ENCODE assay signal across 14 cellular contexts in genomic region chr3:190697901-190698300, GRCh38.
A peak's percentile ranks its signal among the peaks of the same experiment; 100 is the strongest.
DNase-seq lines count a peak whose midpoint lies in the region; ATAC-seq and TF ChIP-seq lines count a peak whose summit lies in the region.
"Had no signal": no experiment of that assay in that cellular context is flagged by ENCODE, and none has a peak within 500 bp of the region (broad histone marks: within the 10 kb centered on the region; RNA-seq: fewer than 3 reads in every experiment).

No MANE protein-coding gene starts in this region.

- H4K20me1 ChIP-seq in smooth muscle cell (ENCODE audit: low read depth): no peaks in the 10 kb centered on the region

- no peak overlapping the region for H3K9ac ChIP-seq in smooth muscle cell (ENCODE audit: low read depth)

- peak overlapping the region; percentile 58 for H3K4me2 ChIP-seq in smooth muscle cell

- WGBS in smooth muscle cell (ENCODE audit: low lambda C conversion rate): 52% methylated on average over 4 of the region's 4 CpGs

- no peaks in the 10 kb centered on the region for H3K9me3 Mint-ChIP-seq in effector memory CD8-positive, alpha-beta T cell
- H3K9me3 Mint-ChIP-seq: activated CD4-positive, alpha-beta memory T cell treated with anti-CD3 and anti-CD28 coated beads for 36 hours; central memory CD8-positive, alpha-beta T cell had no signal

- H3K36me3 Mint-ChIP-seq in effector memory CD8-positive, alpha-beta T cell (ENCODE audit: insufficient read depth): no peaks in the 10 kb centered on the region
- H3K36me3 Mint-ChIP-seq: activated CD4-positive, alpha-beta memory T cell treated with anti-CD3 and anti-CD28 coated beads for 36 hours; natural killer cell treated with Interleukin-12 subunit alpha and Interleukin-12 subunit beta and Interleukin-15 and Interleukin-18, amount 100 ng/mL, for 72 hours had no signal

- no peaks in the 10 kb centered on the region for H3K4me1 Mint-ChIP-seq in effector memory CD8-positive, alpha-beta T cell (ENCODE audit: low read depth in 2 of 2)
- H3K4me1 Mint-ChIP-seq: central memory CD8-positive, alpha-beta T cell had no signal

- DNase-seq in Daoy (ENCODE audit: low read depth) (peak; percentile 48), SK-MEL-5 (ENCODE audit: low read depth, low spot score) (peak; percentile 34), fibroblast of the aortic adventitia (ENCODE audit: low read depth) (peak; percentile 82), smooth muscle cell (lab: John Stamatoyannopoulos, UW; ENCODE audit: unreplicated experiment) (no peak), SJCRH30 (no peak), NAMALWA (ENCODE audit: low spot score) (no peak)
- DNase-seq in effector memory CD8-positive, alpha-beta T cell: no peak
- DNase-seq in stimulated activated CD4-positive, alpha-beta T cell treated with anti-CD3 and anti-CD28 coated beads, Interleukin-4, amount 100 ng/mL, for 4 hours: no peak
- DNase-seq: activated CD4-positive, alpha-beta memory T cell treated with anti-CD3 and anti-CD28 coated beads for 36 hours; gastrocnemius medialis; right lobe of liver; T-helper 17 cell had no signal

- peaks cover 5% of the 10 kb centered on the region for H3K4me1 ChIP-seq in smooth muscle cell (ENCODE audit: low read depth)
- H3K4me1 ChIP-seq in SJCRH30: no peaks in the 10 kb centered on the region; the same call in 1 of the 2 replicates
- H3K4me1 ChIP-seq: gastrocnemius medialis had no signal

- H3K27ac ChIP-seq in smooth muscle cell (ENCODE audit: low read depth) (no peak overlapping the region), SJCRH30 (no peak overlapping the region)
- H3K27ac ChIP-seq: gastrocnemius medialis, right lobe of liver had no signal

- no peaks in the 10 kb centered on the region for H3K9me3 ChIP-seq in smooth muscle cell (replicated peaks; ENCODE audit: low read depth)
- no peaks in the 10 kb centered on the region for H3K9me3 ChIP-seq in SJCRH30 (replicated peaks)
- H3K9me3 ChIP-seq: gastrocnemius medialis, right lobe of liver had no signal

- in situ Hi-C loops in SK-MEL-5 (cut with HindIII; ENCODE audit: low pct_unique_long_range_greater_than_20kb, low sequenced_read_pairs): no loop called here

- no peaks in the 10 kb centered on the region for H3F3A ChIP-seq in smooth muscle cell (ENCODE audit: low read depth)

- no peak overlapping the region for H3K4me3 Mint-ChIP-seq in effector memory CD8-positive, alpha-beta T cell
- H3K4me3 Mint-ChIP-seq: activated CD4-positive, alpha-beta memory T cell treated with anti-CD3 and anti-CD28 coated beads for 36 hours; central memory CD8-positive, alpha-beta T cell; natural killer cell treated with Interleukin-12 subunit alpha and Interleukin-12 subunit beta and Interleukin-15 and Interleukin-18, amount 100 ng/mL, for 72 hours; T-helper 17 cell had no signal

- H3K27ac Mint-ChIP-seq in effector memory CD8-positive, alpha-beta T cell: no peak overlapping the region
- H3K27ac Mint-ChIP-seq: activated CD4-positive, alpha-beta memory T cell treated with anti-CD3 and anti-CD28 coated beads for 36 hours; natural killer cell treated with Interleukin-12 subunit alpha and Interleukin-12 subunit beta and Interleukin-15 and Interleukin-18, amount 100 ng/mL, for 72 hours; T-helper 17 cell had no signal

- peak overlapping the region; percentile 13 for H2AFZ ChIP-seq in smooth muscle cell (ENCODE audit: low read depth)

- H3K27me3 ChIP-seq in smooth muscle cell (ENCODE audit: low read depth) (no peaks in the 10 kb centered on the region), SJCRH30 (no peaks in the 10 kb centered on the region)
- H3K27me3 ChIP-seq: gastrocnemius medialis, right lobe of liver had no signal

- H3K4me3 ChIP-seq in fibroblast of the aortic adventitia (ENCODE audit: low read depth, low read length) (peak overlapping the region; percentile 32), smooth muscle cell (no peak overlapping the region), SJCRH30 (no peak overlapping the region)
- H3K4me3 ChIP-seq: gastrocnemius medialis, right lobe of liver had no signal

- no peaks in the 10 kb centered on the region for H3K79me2 ChIP-seq in smooth muscle cell (ENCODE audit: low read depth)

- no peak for TF ChIP-seq CTCF in fibroblast of the aortic adventitia (IDR thresholded peaks at IDR 0.05; ENCODE audit: insufficient read depth, low read length)
- TF ChIP-seq CTCF in smooth muscle cell (IDR thresholded peaks at IDR 0.05; ENCODE audit: borderline replicate concordance, insufficient read depth, poor library complexity, severe bottlenecking): no peak

- peaks cover 0 to 7% of the 10 kb centered on the region in 2 donors for H3K27me3 Mint-ChIP-seq in effector memory CD8-positive, alpha-beta T cell

- ATAC-seq in effector memory CD8-positive, alpha-beta T cell (replicated peaks): no peak
- ATAC-seq: natural killer cell treated with Interleukin-12 subunit alpha and Interleukin-12 subunit beta and Interleukin-15 and Interleukin-18, amount 100 ng/mL, for 72 hours; T-helper 17 cell had no signal

- H3K36me3 ChIP-seq in smooth muscle cell (ENCODE audit: low read depth): no peaks in the 10 kb centered on the region
- H3K36me3 ChIP-seq in SJCRH30: no peaks in the 10 kb centered on the region
- H3K36me3 ChIP-seq: gastrocnemius medialis, right lobe of liver had no signal

Comparison
In these comparisons a context has a peak if more than half of its experiments do, and no peak if none do; other contexts are left out.
1. DNase-seq: peak in Daoy (single experiment), SK-MEL-5 (single experiment) and fibroblast of the aortic adventitia (single experiment); none in smooth muscle cell (single experiment), SJCRH30 (0 of 2), effector memory CD8-positive, alpha-beta T cell (0 of 3), NAMALWA (single experiment) and stimulated activated CD4-positive, alpha-beta T cell treated with anti-CD3 and anti-CD28 coated beads, Interleukin-4, amount 100 ng/mL, for 4 hours (0 of 2).